In genomic region chr13:109665211-109665610, GRCh38 we compare ENCODE assay signal across 25 cellular contexts.
"Had no signal": no experiment of that assay in that cellular context is flagged by ENCODE, and none has a peak within 500 bp of the region (broad histone marks: within the 10 kb centered on the region; RNA-seq: fewer than 3 reads in every experiment).

No MANE protein-coding gene starts in this region.

- H3K27ac Mint-ChIP-seq: activated CD8-positive, alpha-beta memory T cell treated with anti-CD3 and anti-CD28 coated beads, Interleukin-2, amount 10 ng/mL, durations not matched to agents 7 days and 5 days; activated naive CD4-positive, alpha-beta T cell treated with anti-CD3 and anti-CD28 coated beads, Interleukin-2, amount 50 U/mL, for 24 hours; activated T-cell treated with anti-CD3 and anti-CD28 coated beads, Interleukin-2, amount 50 U/mL, for 24 hours; activated T-helper 1 cell treated with anti-CD3 and anti-CD28 coated beads, Interleukin-12 subunit alpha, Interleukin-12 subunit beta, Interleukin-2, Interleukin-4 antibody, amounts not matched to agents 30 ng/mL and 10 ng/mL and 1 ng/mL, durations not matched to agents 14 hours and 24 hours and 36 hours; T-helper 2 cell treated with Interferon-gamma antibody and Interleukin-4, amounts not matched to agents 5 μg/mL and 100 μg/mL, for 36 hours had no signal

- H3K27me3 Mint-ChIP-seq: activated CD8-positive, alpha-beta memory T cell treated with anti-CD3 and anti-CD28 coated beads, Interleukin-2, amount 10 ng/mL, durations not matched to agents 7 days and 5 days; activated naive CD4-positive, alpha-beta T cell treated with anti-CD3 and anti-CD28 coated beads, Interleukin-2, amount 50 U/mL, for 24 hours had no signal

- H3K27ac ChIP-seq: body of pancreas, SK-N-MC had no signal

- H3K9me3 Mint-ChIP-seq: activated naive CD4-positive, alpha-beta T cell treated with anti-CD3 and anti-CD28 coated beads, Interleukin-2, amount 50 U/mL, for 24 hours; activated T-helper 1 cell treated with anti-CD3 and anti-CD28 coated beads, Interleukin-12 subunit alpha, Interleukin-12 subunit beta, Interleukin-2, Interleukin-4 antibody, amounts not matched to agents 30 ng/mL and 10 ng/mL and 1 ng/mL, durations not matched to agents 14 hours and 24 hours and 36 hours; T-helper 2 cell treated with Interferon-gamma antibody and Interleukin-4, amounts not matched to agents 5 μg/mL and 100 μg/mL, for 36 hours had no signal

- H3K36me3 Mint-ChIP-seq: activated CD8-positive, alpha-beta memory T cell treated with anti-CD3 and anti-CD28 coated beads, Interleukin-2, amount 10 ng/mL, durations not matched to agents 7 days and 5 days; activated naive CD4-positive, alpha-beta T cell treated with anti-CD3 and anti-CD28 coated beads, Interleukin-2, amount 50 U/mL, for 24 hours had no signal

- H3K27me3 ChIP-seq: body of pancreas had no signal

- ATAC-seq: activated CD4-positive, CD25-positive, alpha-beta regulatory T cell treated with anti-CD3 and anti-CD28 coated beads, Interleukin-2, amount 50 U/mL, for 24 hours; activated CD8-positive, alpha-beta memory T cell treated with anti-CD3 and anti-CD28 coated beads, Interleukin-2, amount 10 ng/mL, durations not matched to agents 7 days and 5 days; body of pancreas had no signal

- H3K4me3 ChIP-seq: body of pancreas, SK-N-MC had no signal

- H3K4me1 Mint-ChIP-seq: activated CD8-positive, alpha-beta memory T cell treated with anti-CD3 and anti-CD28 coated beads, Interleukin-2, amount 10 ng/mL, durations not matched to agents 7 days and 5 days; activated naive CD4-positive, alpha-beta T cell treated with anti-CD3 and anti-CD28 coated beads, Interleukin-2, amount 50 U/mL, for 24 hours had no signal

- H3K9me3 ChIP-seq: body of pancreas had no signal

- H3K4me3 Mint-ChIP-seq: activated CD8-positive, alpha-beta memory T cell treated with anti-CD3 and anti-CD28 coated beads, Interleukin-2, amount 10 ng/mL, durations not matched to agents 7 days and 5 days; activated naive CD4-positive, alpha-beta T cell treated with anti-CD3 and anti-CD28 coated beads, Interleukin-2, amount 50 U/mL, for 24 hours; activated T-cell treated with anti-CD3 and anti-CD28 coated beads, Interleukin-2, amount 50 U/mL, for 24 hours; activated T-helper 1 cell treated with anti-CD3 and anti-CD28 coated beads, Interleukin-12 subunit alpha, Interleukin-12 subunit beta, Interleukin-2, Interleukin-4 antibody, amounts not matched to agents 30 ng/mL and 10 ng/mL and 1 ng/mL, durations not matched to agents 14 hours and 24 hours and 36 hours; T-helper 2 cell treated with Interferon-gamma antibody and Interleukin-4, amounts not matched to agents 5 μg/mL and 100 μg/mL, for 36 hours had no signal

- DNase-seq: activated CD4-positive, alpha-beta T cell treated with anti-CD3 and anti-CD28 coated beads for 4 hours; activated CD4-positive, alpha-beta T cell treated with anti-CD3 and anti-CD28 coated beads, Interleukin-2, amount 50 U/mL, for 4 hours; activated CD8-positive, alpha-beta memory T cell treated with anti-CD3 and anti-CD28 coated beads, Interleukin-2, amount 10 ng/mL, durations not matched to agents 7 days and 5 days; activated effector memory CD4-positive, alpha-beta T cell treated with Interleukin-2 at 50 U/mL for 16 hours; activated naive CD4-positive, alpha-beta T cell; activated T-cell treated with anti-CD3 and anti-CD28 coated beads, Interleukin-2, amount 50 U/mL, for 24 hours; aorta; body of pancreas; central memory CD4-positive, alpha-beta T cell; KG1; NCI-H1092; NCI-H1417 treated with DMSO at 0.1 percent for 48 hours; NCI-H187; NCI-H2081; NCI-H510A treated with DMSO at 0.1 percent for 48 hours; NCI-H69; NK-92 treated with Interleukin-12 subunit alpha and Interleukin-12 subunit beta, amount 100 ng/mL, for 24 hours; OCI-M1; SIG-M5; SW 1271 had no signal
